ENCODE assay signal across 1 cellular context in genomic region chr7:15684036-15684815, GRCh38.
TF ChIP-seq lines count a peak whose summit lies in the region.

No MANE protein-coding gene starts in this region.

TF ChIP-seq in HepG2, 621 proteins besides CTCF, POLR2A, EP300 and RAD21 (continued from another document):
- TF ChIP-seq, protein P1, sequence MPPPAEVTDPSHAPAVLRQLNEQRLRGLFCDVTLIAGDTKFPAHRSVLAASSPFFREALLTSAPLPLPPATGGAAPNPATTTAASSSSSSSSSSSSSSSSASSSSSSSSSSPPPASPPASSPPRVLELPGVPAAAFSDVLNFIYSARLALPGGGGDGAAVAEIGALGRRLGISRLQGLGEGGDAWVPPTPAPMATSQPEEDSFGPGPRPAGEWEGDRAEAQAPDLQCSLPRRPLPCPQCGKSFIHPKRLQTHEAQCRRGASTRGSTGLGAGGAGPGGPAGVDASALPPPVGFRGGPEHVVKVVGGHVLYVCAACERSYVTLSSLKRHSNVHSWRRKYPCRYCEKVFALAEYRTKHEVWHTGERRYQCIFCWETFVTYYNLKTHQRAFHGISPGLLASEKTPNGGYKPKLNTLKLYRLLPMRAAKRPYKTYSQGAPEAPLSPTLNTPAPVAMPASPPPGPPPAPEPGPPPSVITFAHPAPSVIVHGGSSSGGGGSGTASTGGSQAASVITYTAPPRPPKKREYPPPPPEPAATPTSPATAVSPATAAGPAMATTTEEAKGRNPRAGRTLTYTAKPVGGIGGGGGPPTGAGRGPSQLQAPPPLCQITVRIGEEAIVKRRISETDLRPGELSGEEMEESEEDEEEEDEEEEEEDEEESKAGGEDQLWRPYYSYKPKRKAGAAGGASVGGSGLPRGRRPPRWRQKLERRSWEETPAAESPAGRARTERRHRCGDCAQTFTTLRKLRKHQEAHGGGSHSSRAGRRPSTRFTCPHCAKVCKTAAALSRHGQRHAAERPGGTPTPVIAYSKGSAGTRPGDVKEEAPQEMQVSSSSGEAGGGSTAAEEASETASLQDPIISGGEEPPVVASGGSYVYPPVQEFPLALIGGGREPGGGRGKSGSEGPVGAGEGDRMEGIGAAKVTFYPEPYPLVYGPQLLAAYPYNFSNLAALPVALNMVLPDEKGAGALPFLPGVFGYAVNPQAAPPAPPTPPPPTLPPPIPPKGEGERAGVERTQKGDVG (CRISPR knock-in tag; IDR thresholded peaks at IDR 0.05; ENCODE audit: borderline replicate concordance), result no peak
- TF ChIP-seq ZNF180 (CRISPR knock-in tag; IDR thresholded peaks at IDR 0.05; ENCODE audit: borderline replicate concordance, low read depth) (no peak), ZNF251 (CRISPR knock-in tag; IDR thresholded peaks at IDR 0.05) (no peak), BORCS8-MEF2B (CRISPR knock-in tag; IDR thresholded peaks at IDR 0.05) (no peak), ZSCAN25 (CRISPR knock-in tag; IDR thresholded peaks at IDR 0.05) (no peak), ZNF430 (CRISPR knock-in tag; IDR thresholded peaks at IDR 0.05) (no peak), ZNF746 (CRISPR knock-in tag; IDR thresholded peaks at IDR 0.05) (no peak), TRIM24 (CRISPR knock-in tag; IDR thresholded peaks at IDR 0.05) (no peak), HDAC1 (CRISPR knock-in tag; IDR thresholded peaks at IDR 0.05) (no peak)
- TF ChIP-seq, protein P2, sequence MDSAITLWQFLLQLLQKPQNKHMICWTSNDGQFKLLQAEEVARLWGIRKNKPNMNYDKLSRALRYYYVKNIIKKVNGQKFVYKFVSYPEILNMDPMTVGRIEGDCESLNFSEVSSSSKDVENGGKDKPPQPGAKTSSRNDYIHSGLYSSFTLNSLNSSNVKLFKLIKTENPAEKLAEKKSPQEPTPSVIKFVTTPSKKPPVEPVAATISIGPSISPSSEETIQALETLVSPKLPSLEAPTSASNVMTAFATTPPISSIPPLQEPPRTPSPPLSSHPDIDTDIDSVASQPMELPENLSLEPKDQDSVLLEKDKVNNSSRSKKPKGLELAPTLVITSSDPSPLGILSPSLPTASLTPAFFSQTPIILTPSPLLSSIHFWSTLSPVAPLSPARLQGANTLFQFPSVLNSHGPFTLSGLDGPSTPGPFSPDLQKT (CRISPR knock-in tag; IDR thresholded peaks at IDR 0.05; ENCODE audit: borderline replicate concordance), result no peak
